ENCODE assay signal across 9 cellular contexts in the genomic region with DNA sequence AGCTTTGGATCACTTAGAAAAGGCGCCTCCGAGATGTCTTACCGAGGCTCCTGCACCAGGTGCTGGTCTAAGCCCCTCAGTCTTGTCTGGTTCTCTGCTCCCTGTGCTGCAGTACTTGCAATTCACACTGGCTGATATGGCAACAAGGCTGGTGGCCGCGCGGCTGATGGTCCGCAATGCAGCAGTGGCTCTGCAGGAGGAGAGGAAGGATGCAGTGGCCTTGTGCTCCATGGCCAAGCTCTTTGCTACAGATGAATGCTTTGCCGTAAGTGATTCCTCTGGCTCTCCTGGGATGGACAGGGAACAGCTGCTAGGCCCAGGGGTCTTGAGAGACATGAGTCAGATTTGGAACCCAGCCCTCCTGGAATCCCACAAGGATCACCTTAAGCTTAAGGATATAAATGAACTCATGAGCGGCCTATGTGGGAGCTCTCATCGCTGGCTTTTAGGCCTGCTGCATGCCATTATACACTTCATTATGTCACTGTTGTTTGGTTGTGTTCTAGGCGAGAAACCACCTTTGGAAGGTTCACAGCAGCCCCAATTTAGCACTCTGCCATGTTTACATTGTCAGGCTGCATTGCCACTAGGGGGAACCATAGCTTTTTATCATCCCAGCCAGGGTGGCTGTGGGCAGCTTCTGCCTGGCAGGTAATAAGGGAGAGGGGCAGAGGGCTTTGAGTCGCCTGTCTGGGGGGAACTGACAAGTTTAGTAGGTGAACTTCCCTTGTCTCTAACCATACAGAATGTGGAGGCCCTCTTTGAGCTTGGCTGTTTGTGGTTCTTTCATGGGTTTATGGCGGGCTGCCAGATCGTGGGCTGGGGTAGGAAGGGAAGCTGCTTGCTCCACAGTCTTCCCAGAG. TPM values are rescaled to one million over a fixed set of nuclear protein-coding genes. Genes with fewer than 3 reads are reported as not detected.
A peak's percentile ranks its signal among the peaks of the same experiment; 100 is the strongest.
DNase-seq lines count a peak whose midpoint lies in the region; ATAC-seq and TF ChIP-seq lines count a peak whose summit lies in the region.
"Had no signal": no experiment of that assay in that cellular context is flagged by ENCODE, and none has a peak within 500 bp of the region (broad histone marks: within the 10 kb centered on the region; RNA-seq: fewer than 3 reads in every experiment).

No MANE protein-coding gene starts in this region.

- H3K4me1 ChIP-seq in esophagus muscularis mucosa: no peaks in the 10 kb centered on the region

- TF ChIP-seq POLR2A in NB4 (IDR thresholded peaks at IDR 0.05; ENCODE audit: extremely low read depth, insufficient read length) (no peak), esophagus muscularis mucosa (IDR thresholded peaks at IDR 0.05; ENCODE audit: low read depth) (no peak)

- peaks cover 35 to 86% (median 77%) of the 10 kb centered on the region in 4 donors for H3K36me3 ChIP-seq in esophagus muscularis mucosa

- H3K4me3 ChIP-seq in NB4 (ENCODE audit: low read depth, low read length) (no peak overlapping the region), esophagus muscularis mucosa (no peak overlapping the region)

- TF ChIP-seq CTCF in 22Rv1 (IDR thresholded peaks at IDR 0.05) (peak; percentile 72), NB4 (IDR thresholded peaks at IDR 0.05; ENCODE audit: low read depth, low read length) (peak; percentile 75), mesothelial cell of epicardium (IDR thresholded peaks at IDR 0.05; ENCODE audit: unreplicated experiment) (peak; percentile 43), esophagus muscularis mucosa (IDR thresholded peaks at IDR 0.05) (peak in 1 of 3 experiments; percentile 45)

- no peaks in the 10 kb centered on the region for H3K27me3 ChIP-seq in esophagus muscularis mucosa

- WGBS in esophagus muscularis mucosa: 81% methylated on average over 11 of the region's 14 CpGs

- DNase-seq in COLO668 (lab: John Stamatoyannopoulos, UW; ENCODE audit: unreplicated experiment) (peak; percentile 15), NB4 (ENCODE audit: low read depth) (peak; percentile 51), mesothelial cell of epicardium (ENCODE audit: low spot score in 2 of 2, unreplicated experiment in 2 of 2) (no peak), esophagus muscularis mucosa (ENCODE audit: extremely low spot score) (no peak), NCI-H187 (lab: John Stamatoyannopoulos, UW) (no peak)
- peak in 1 of 2 donors; percentile 46 for DNase-seq in activated naive CD4-positive, alpha-beta T cell treated with anti-CD3 and anti-CD28 coated beads, Interleukin-2, amount 50 U/mL, for 72 hours (ENCODE audit: low spot score in 2 of 2)

- no peaks in the 10 kb centered on the region for H3K4me1 Mint-ChIP-seq in mesothelial cell of epicardium

- TF ChIP-seq EP300 in esophagus muscularis mucosa (IDR thresholded peaks at IDR 0.05): no peak

- no peaks in the 10 kb centered on the region for H3K9me3 ChIP-seq in esophagus muscularis mucosa

- H3K27me3 Mint-ChIP-seq in mesothelial cell of epicardium (ENCODE audit: low read depth): no peaks in the 10 kb centered on the region
- H3K27me3 Mint-ChIP-seq: stimulated activated naive CD8-positive, alpha-beta T cell treated with anti-CD3 and anti-CD28 coated beads, Interleukin-15, Interleukin-2, amounts not matched to agents 100 ng/mL and 50 ng/mL, for 24 hours had no signal

- peak; percentile 49 to 80 for ATAC-seq in activated naive CD4-positive, alpha-beta T cell treated with anti-CD3 and anti-CD28 coated beads, Interleukin-2, amount 50 U/mL, for 72 hours
- ATAC-seq in GM21717 (IDR thresholded peaks at IDR 0.05; ENCODE audit: unreplicated experiment): no peak

- intact Hi-C loops in esophagus muscularis mucosa (cut with DNase I): no loop called here

- H3K36me3 Mint-ChIP-seq in activated naive CD4-positive, alpha-beta T cell treated with anti-CD3 and anti-CD28 coated beads, Interleukin-2, amount 50 U/mL, for 72 hours: no peaks in the 10 kb centered on the region
- peaks cover 4% of the 10 kb centered on the region for H3K36me3 Mint-ChIP-seq in mesothelial cell of epicardium

- H3K4me3 Mint-ChIP-seq in mesothelial cell of epicardium: no peak overlapping the region
- H3K4me3 Mint-ChIP-seq: stimulated activated naive CD8-positive, alpha-beta T cell treated with anti-CD3 and anti-CD28 coated beads, Interleukin-15, Interleukin-2, amounts not matched to agents 100 ng/mL and 50 ng/mL, for 24 hours had no signal

- H3K9me3 Mint-ChIP-seq in activated naive CD4-positive, alpha-beta T cell treated with anti-CD3 and anti-CD28 coated beads, Interleukin-2, amount 50 U/mL, for 72 hours: no peaks in the 10 kb centered on the region
- H3K9me3 Mint-ChIP-seq in mesothelial cell of epicardium: no peaks in the 10 kb centered on the region
- H3K9me3 Mint-ChIP-seq: stimulated activated naive CD8-positive, alpha-beta T cell treated with anti-CD3 and anti-CD28 coated beads, Interleukin-15, Interleukin-2, amounts not matched to agents 100 ng/mL and 50 ng/mL, for 24 hours had no signal

- no peak overlapping the region for H3K27ac ChIP-seq in 22Rv1
- no peak overlapping the region for H3K27ac ChIP-seq in esophagus muscularis mucosa (replicated peaks in 1 of 4)

- peak overlapping the region in 1 of 2 donors; percentile 36 for H3K27ac Mint-ChIP-seq in activated naive CD4-positive, alpha-beta T cell treated with anti-CD3 and anti-CD28 coated beads, Interleukin-2, amount 50 U/mL, for 72 hours
- no peak overlapping the region for H3K27ac Mint-ChIP-seq in mesothelial cell of epicardium
- H3K27ac Mint-ChIP-seq: stimulated activated naive CD8-positive, alpha-beta T cell treated with anti-CD3 and anti-CD28 coated beads, Interleukin-15, Interleukin-2, amounts not matched to agents 100 ng/mL and 50 ng/mL, for 24 hours had no signal

RNA-seq across cellular contexts. Expression of a gene that starts 8.5 kb away (rescaled TPM):
- 10 to 100 TPM; 19.2 to 25.2 TPM for total RNA-seq in activated naive CD4-positive, alpha-beta T cell treated with anti-CD3 and anti-CD28 coated beads, Interleukin-2, amount 50 U/mL, for 72 hours
- 23.1 to 24.4 TPM (median 23.1 TPM) in 3 replicates for total RNA-seq in mesothelial cell of epicardium
- 10 to 100 TPM; 18.3 to 25.0 (median 21.1) TPM for total RNA-seq in esophagus muscularis mucosa

RNA-seq across cellular contexts. Expression of a gene that starts 8.7 kb away (rescaled TPM):
- total RNA-seq in activated naive CD4-positive, alpha-beta T cell treated with anti-CD3 and anti-CD28 coated beads, Interleukin-2, amount 50 U/mL, for 72 hours: 10 to 100 TPM; 81.4 to 85.0 TPM
- total RNA-seq in mesothelial cell of epicardium: 34.2 to 38.6 TPM (median 34.9 TPM) in 3 replicates
- 10 to 100 TPM; 34.1 to 59.6 (median 50.2) TPM for total RNA-seq in esophagus muscularis mucosa

RNA-seq across cellular contexts. Expression of a gene that starts 14.3 kb away (rescaled TPM):
- total RNA-seq in activated naive CD4-positive, alpha-beta T cell treated with anti-CD3 and anti-CD28 coated beads, Interleukin-2, amount 50 U/mL, for 72 hours: 10 to 100 TPM in 1 of 2 donors, 1 to 10 TPM in 1; 7.3 to 19.3 TPM
- not detected in 3 replicates for total RNA-seq in mesothelial cell of epicardium
- total RNA-seq in esophagus muscularis mucosa: under 1 TPM in 3 of 4 donors, not detected in 1; 0.29 to 0.42 (median 0.32) TPM

RNA-seq across cellular contexts. Expression of a gene that starts 37.4 kb away (rescaled TPM):
- 10 to 100 TPM; 38.5 to 39.2 TPM for total RNA-seq in activated naive CD4-positive, alpha-beta T cell treated with anti-CD3 and anti-CD28 coated beads, Interleukin-2, amount 50 U/mL, for 72 hours
- total RNA-seq in mesothelial cell of epicardium (42.4 to 47.8 TPM (median 43.9 TPM) in 3 replicates), esophagus muscularis mucosa (10 to 100 TPM; 30.2 to 50.2 (median 41.7) TPM)

RNA-seq across cellular contexts. Expression of a gene that starts 38.1 kb away (rescaled TPM):
- 100 to 1,000 TPM in 1 of 2 donors, 10 to 100 TPM in 1; 93.7 to 169 TPM for total RNA-seq in activated naive CD4-positive, alpha-beta T cell treated with anti-CD3 and anti-CD28 coated beads, Interleukin-2, amount 50 U/mL, for 72 hours
- total RNA-seq in mesothelial cell of epicardium: 25.4 to 30.9 TPM (median 30.0 TPM) in 3 replicates
- 1 to 10 TPM; 6.2 to 9.6 (median 8.8) TPM for total RNA-seq in esophagus muscularis mucosa

Comparison
In these comparisons a context has a peak if more than half of its experiments do, and no peak if none do; other contexts are left out.
1. DNase-seq: peak in COLO668 (single experiment) and NB4 (single experiment); none in mesothelial cell of epicardium (0 of 2), esophagus muscularis mucosa (single experiment) and NCI-H187 (0 of 2).